ENCODE assay signal across 13 cellular contexts in genomic region chr2:1804251-1804855, GRCh38.
"Had no signal": no experiment of that assay in that cellular context is flagged by ENCODE, and none has a peak within 500 bp of the region (broad histone marks: within the 10 kb centered on the region; RNA-seq: fewer than 3 reads in every experiment).

No MANE protein-coding gene starts in this region.

- H3K9me3 ChIP-seq: pancreas had no signal

- H3K27me3 ChIP-seq: pancreas had no signal

- H3K36me3 ChIP-seq: cardiac muscle cell, pancreas had no signal

- ATAC-seq: esophagus mucosa, pancreas, SK-N-SH treated with all-trans-retinoic acid at 6 μM for 48 hours had no signal

- H3K27ac ChIP-seq: cardiac muscle cell, pancreas, skin epidermis had no signal

- H3K27ac Mint-ChIP-seq: activated naive CD4-positive, alpha-beta T cell treated with anti-CD3 and anti-CD28 coated beads, Interleukin-2, amount 10 ng/mL, durations not matched to agents 7 days and 5 days; activated T-helper 2 cell treated with anti-CD3 and anti-CD28 coated beads, Interferon-gamma antibody, Interleukin-2, Interleukin-4, amounts not matched to agents 10 μg/mL and 5 μg/mL and 100 μg/mL, durations not matched to agents 14 hours and 24 hours and 36 hours; stimulated activated naive CD8-positive, alpha-beta T cell treated with anti-CD3 and anti-CD28 coated beads, Interleukin-15, Interleukin-2, amounts not matched to agents 100 ng/mL and 50 ng/mL, for 24 hours had no signal

- H3K36me3 Mint-ChIP-seq: activated naive CD4-positive, alpha-beta T cell treated with anti-CD3 and anti-CD28 coated beads, Interleukin-2, amount 10 ng/mL, durations not matched to agents 7 days and 5 days had no signal

- DNase-seq: activated CD4-positive, CD25-positive, alpha-beta regulatory T cell treated with anti-CD3 and anti-CD28 coated beads, Interleukin-2, amount 50 U/mL, for 72 hours; activated naive CD4-positive, alpha-beta T cell treated with anti-CD3 and anti-CD28 coated beads, Interleukin-2, amount 10 ng/mL, durations not matched to agents 7 days and 5 days; activated T-cell treated with anti-CD3 and anti-CD28 coated beads for 4 hours; glutamatergic neuron; hypothalamus; pancreas; retina had no signal

- H3K4me3 ChIP-seq: cardiac muscle cell, pancreas, skin epidermis had no signal

- H3K9me3 Mint-ChIP-seq: activated naive CD4-positive, alpha-beta T cell treated with anti-CD3 and anti-CD28 coated beads, Interleukin-2, amount 10 ng/mL, durations not matched to agents 7 days and 5 days; stimulated activated naive CD8-positive, alpha-beta T cell treated with anti-CD3 and anti-CD28 coated beads, Interleukin-15, Interleukin-2, amounts not matched to agents 100 ng/mL and 50 ng/mL, for 24 hours had no signal

- H3K27me3 Mint-ChIP-seq: activated naive CD4-positive, alpha-beta T cell treated with anti-CD3 and anti-CD28 coated beads, Interleukin-2, amount 10 ng/mL, durations not matched to agents 7 days and 5 days; stimulated activated naive CD8-positive, alpha-beta T cell treated with anti-CD3 and anti-CD28 coated beads, Interleukin-15, Interleukin-2, amounts not matched to agents 100 ng/mL and 50 ng/mL, for 24 hours had no signal

- H3K4me1 Mint-ChIP-seq: activated naive CD4-positive, alpha-beta T cell treated with anti-CD3 and anti-CD28 coated beads, Interleukin-2, amount 10 ng/mL, durations not matched to agents 7 days and 5 days had no signal

- H3K4me3 Mint-ChIP-seq: activated naive CD4-positive, alpha-beta T cell treated with anti-CD3 and anti-CD28 coated beads, Interleukin-2, amount 10 ng/mL, durations not matched to agents 7 days and 5 days; stimulated activated naive CD8-positive, alpha-beta T cell treated with anti-CD3 and anti-CD28 coated beads, Interleukin-15, Interleukin-2, amounts not matched to agents 100 ng/mL and 50 ng/mL, for 24 hours had no signal

- H3K4me1 ChIP-seq: pancreas had no signal
